Comparison of ENCODE assay signal across 10 cellular contexts in the genomic region with DNA sequence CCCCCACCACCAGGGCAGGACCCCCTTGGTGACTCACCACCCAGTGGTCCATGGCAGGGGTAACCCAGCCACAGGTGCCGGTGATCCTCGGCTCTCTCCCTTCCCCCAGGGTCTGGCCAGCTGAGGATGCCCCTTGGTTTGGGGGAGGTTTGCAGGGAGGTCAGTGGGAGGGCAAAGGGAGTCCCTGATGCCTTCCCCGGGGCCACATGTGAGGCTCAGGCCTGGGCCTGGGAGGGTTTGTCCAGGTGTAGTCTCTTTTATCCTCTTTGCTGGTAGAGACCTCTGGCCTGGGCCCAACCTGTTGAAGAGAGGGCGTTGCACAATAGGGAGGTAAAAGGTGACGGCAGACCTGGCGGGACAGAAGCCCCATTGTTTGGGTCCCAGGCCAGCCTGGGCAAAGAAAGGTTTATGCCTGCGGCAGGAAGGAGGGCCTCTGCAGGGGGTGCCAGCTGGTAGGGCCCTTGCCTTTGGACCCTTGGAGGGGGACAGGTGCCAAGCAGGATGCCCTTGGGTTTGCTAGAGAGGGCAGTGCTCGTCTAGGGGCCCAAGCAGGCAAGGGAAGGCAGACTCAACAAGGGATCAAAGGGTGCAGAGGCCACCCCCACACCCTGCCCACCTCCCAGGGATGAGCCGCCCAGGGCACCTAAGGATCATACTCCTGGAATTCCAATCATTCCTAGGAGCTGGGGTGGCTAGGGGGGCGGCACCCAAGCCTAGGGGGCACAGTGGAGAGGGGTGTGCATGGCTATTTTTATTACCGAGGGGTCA. TPM values are rescaled to one million over a fixed set of nuclear protein-coding genes. Genes with fewer than 3 reads are reported as not detected.
DNase-seq lines count a peak whose midpoint lies in the region; ATAC-seq and TF ChIP-seq lines count a peak whose summit lies in the region.
"Had no signal": no experiment of that assay in that cellular context is flagged by ENCODE, and none has a peak within 500 bp of the region (broad histone marks: within the 10 kb centered on the region; RNA-seq: fewer than 3 reads in every experiment).

No MANE protein-coding gene starts in this region.

- H3K9me3 ChIP-seq in mucosa of rectum (ENCODE audit: control insufficient read depth in 2 of 2, low read length in 2 of 2), result no peaks in the 10 kb centered on the region

- H3K27ac ChIP-seq in mucosa of rectum (ENCODE audit: low read depth in 2 of 2, low read length in 2 of 2), result peak overlapping the region; percentile 97

- H3K27me3 ChIP-seq in mucosa of rectum (ENCODE audit: control insufficient read depth in 2 of 2, insufficient read depth in 2 of 2, low read length in 2 of 2), result no peaks in the 10 kb centered on the region

- peaks cover 27 to 55% of the 10 kb centered on the region in 2 donors for H3K4me1 ChIP-seq in mucosa of rectum (ENCODE audit: control insufficient read depth in 2 of 2, insufficient read depth in 2 of 2, low read length in 2 of 2)

- peak; percentile 14 for DNase-seq in activated CD8-positive, alpha-beta T cell treated with anti-CD3 and anti-CD28 coated beads, Interleukin-2, amount 10 ng/mL, durations not matched to agents 7 days and 5 days
- no peak for DNase-seq in activated CD8-positive, alpha-beta T cell treated with anti-CD3 and anti-CD28 coated beads for 36 hours
- no peak for DNase-seq in chondrocyte (ENCODE audit: low spot score)
- peak; percentile 56 for DNase-seq in ureter (ENCODE audit: low spot score)
- no peak for DNase-seq in NCI-H2171 treated with DMSO at 0.1 percent for 48 hours (lab: John Stamatoyannopoulos, UW)
- DNase-seq: activated CD4-positive, alpha-beta T cell treated with anti-CD3 and anti-CD28 coated beads, Interleukin-2, amount 50 U/mL, for 1 hour had no signal

- intact Hi-C loops in activated CD8-positive, alpha-beta T cell treated with anti-CD3 and anti-CD28 coated beads for 36 hours (cut with micrococcal nuclease), result no loop called here

- peaks cover 10% of the 10 kb centered on the region for H3K27me3 Mint-ChIP-seq in activated CD8-positive, alpha-beta T cell treated with anti-CD3 and anti-CD28 coated beads, Interleukin-2, amount 10 ng/mL, durations not matched to agents 7 days and 5 days (ENCODE audit: low read depth)
- H3K27me3 Mint-ChIP-seq in activated CD8-positive, alpha-beta T cell treated with anti-CD3 and anti-CD28 coated beads for 36 hours, result peaks cover 9% of the 10 kb centered on the region
- no peaks in the 10 kb centered on the region for H3K27me3 Mint-ChIP-seq in chondrocyte (ENCODE audit: low read depth)

- H3K4me3 ChIP-seq in mucosa of rectum (ENCODE audit: low read length in 2 of 2), result peak overlapping the region; percentile 64 to 88

- H3K9me3 Mint-ChIP-seq in activated CD8-positive, alpha-beta T cell treated with anti-CD3 and anti-CD28 coated beads, Interleukin-2, amount 10 ng/mL, durations not matched to agents 7 days and 5 days (ENCODE audit: insufficient read depth), result no peaks in the 10 kb centered on the region
- H3K9me3 Mint-ChIP-seq in activated CD8-positive, alpha-beta T cell treated with anti-CD3 and anti-CD28 coated beads for 36 hours, result no peaks in the 10 kb centered on the region
- no peaks in the 10 kb centered on the region for H3K9me3 Mint-ChIP-seq in chondrocyte (ENCODE audit: low read depth)
- H3K9me3 Mint-ChIP-seq: central memory CD8-positive, alpha-beta T cell had no signal

- peaks cover 0 to 6% of the 10 kb centered on the region in 2 donors for H3K36me3 ChIP-seq in mucosa of rectum (ENCODE audit: control insufficient read depth in 2 of 2, insufficient read depth in 2 of 2, low read length in 2 of 2)

- no peak overlapping the region for H3K4me3 Mint-ChIP-seq in activated CD8-positive, alpha-beta T cell treated with anti-CD3 and anti-CD28 coated beads, Interleukin-2, amount 10 ng/mL, durations not matched to agents 7 days and 5 days
- no peak overlapping the region for H3K4me3 Mint-ChIP-seq in activated CD8-positive, alpha-beta T cell treated with anti-CD3 and anti-CD28 coated beads for 36 hours
- no peak overlapping the region for H3K4me3 Mint-ChIP-seq in chondrocyte (ENCODE audit: unreplicated experiment)
- H3K4me3 Mint-ChIP-seq: central memory CD8-positive, alpha-beta T cell had no signal

- ATAC-seq in activated CD8-positive, alpha-beta T cell treated with anti-CD3 and anti-CD28 coated beads, Interleukin-2, amount 10 ng/mL, durations not matched to agents 7 days and 5 days, result no peak
- ATAC-seq in activated CD8-positive, alpha-beta T cell treated with anti-CD3 and anti-CD28 coated beads for 36 hours, result no peak
- ATAC-seq in GM18907 (IDR thresholded peaks at IDR 0.05; ENCODE audit: unreplicated experiment), result no peak
- ATAC-seq in GM21619 (IDR thresholded peaks at IDR 0.05; ENCODE audit: unreplicated experiment), result no peak

- H3K9ac ChIP-seq in mucosa of rectum (ENCODE audit: low read depth in 1 of 2, low read length in 2 of 2), result peak overlapping the region; percentile 68 to 87

- CTCF ChIA-PET in activated CD8-positive, alpha-beta T cell treated with anti-CD3 and anti-CD28 coated beads, Interleukin-2, amount 10 ng/mL, durations not matched to agents 7 days and 5 days (lab: Charles Lee), result no interaction called here
- CTCF ChIA-PET in activated CD8-positive, alpha-beta T cell treated with anti-CD3 and anti-CD28 coated beads for 36 hours (lab: Charles Lee), result no interaction called here

- H3K36me3 Mint-ChIP-seq in activated CD8-positive, alpha-beta T cell treated with anti-CD3 and anti-CD28 coated beads, Interleukin-2, amount 10 ng/mL, durations not matched to agents 7 days and 5 days (ENCODE audit: low read depth), result no peaks in the 10 kb centered on the region
- no peaks in the 10 kb centered on the region for H3K36me3 Mint-ChIP-seq in activated CD8-positive, alpha-beta T cell treated with anti-CD3 and anti-CD28 coated beads for 36 hours (ENCODE audit: low read depth)
- H3K36me3 Mint-ChIP-seq in chondrocyte (ENCODE audit: low read depth), result no peaks in the 10 kb centered on the region

- no peak overlapping the region for H3K27ac Mint-ChIP-seq in activated CD8-positive, alpha-beta T cell treated with anti-CD3 and anti-CD28 coated beads, Interleukin-2, amount 10 ng/mL, durations not matched to agents 7 days and 5 days
- no peak overlapping the region for H3K27ac Mint-ChIP-seq in activated CD8-positive, alpha-beta T cell treated with anti-CD3 and anti-CD28 coated beads for 36 hours
- peak overlapping the region; percentile 71 for H3K27ac Mint-ChIP-seq in chondrocyte (ENCODE audit: unreplicated experiment)

- TF ChIP-seq CTCF in activated CD8-positive, alpha-beta T cell treated with anti-CD3 and anti-CD28 coated beads for 36 hours (IDR thresholded peaks at IDR 0.05), result no peak
- TF ChIP-seq CTCF in chondrocyte (IDR thresholded peaks at IDR 0.05), result no peak

- no peaks in the 10 kb centered on the region for H3K4me1 Mint-ChIP-seq in activated CD8-positive, alpha-beta T cell treated with anti-CD3 and anti-CD28 coated beads, Interleukin-2, amount 10 ng/mL, durations not matched to agents 7 days and 5 days (ENCODE audit: low read depth)
- H3K4me1 Mint-ChIP-seq in activated CD8-positive, alpha-beta T cell treated with anti-CD3 and anti-CD28 coated beads for 36 hours (ENCODE audit: low read depth), result no peaks in the 10 kb centered on the region
- peaks cover 44% of the 10 kb centered on the region for H3K4me1 Mint-ChIP-seq in chondrocyte (ENCODE audit: low read depth)
- H3K4me1 Mint-ChIP-seq: central memory CD8-positive, alpha-beta T cell had no signal

- POLR2A ChIA-PET in activated CD8-positive, alpha-beta T cell treated with anti-CD3 and anti-CD28 coated beads, Interleukin-2, amount 10 ng/mL, durations not matched to agents 7 days and 5 days (lab: Charles Lee), result no interaction called here
- POLR2A ChIA-PET in activated CD8-positive, alpha-beta T cell treated with anti-CD3 and anti-CD28 coated beads for 36 hours (lab: Charles Lee), result no interaction called here

RNA-seq across cellular contexts. Expression of a gene that starts 0.8 kb away (rescaled TPM):
- total RNA-seq in activated CD8-positive, alpha-beta T cell treated with anti-CD3 and anti-CD28 coated beads, Interleukin-2, amount 10 ng/mL, durations not matched to agents 7 days and 5 days, result not detected
- not detected for total RNA-seq in activated CD8-positive, alpha-beta T cell treated with anti-CD3 and anti-CD28 coated beads for 36 hours
- total RNA-seq in chondrocyte, result 4.7 to 154 TPM (median 147 TPM) in 3 replicates
- total RNA-seq in ureter, result 218 TPM

RNA-seq across cellular contexts. Expression of a gene that starts 41.9 kb away (rescaled TPM):
- not detected for total RNA-seq in activated CD8-positive, alpha-beta T cell treated with anti-CD3 and anti-CD28 coated beads, Interleukin-2, amount 10 ng/mL, durations not matched to agents 7 days and 5 days
- not detected for total RNA-seq in activated CD8-positive, alpha-beta T cell treated with anti-CD3 and anti-CD28 coated beads for 36 hours
- total RNA-seq in chondrocyte, result 0.21 to 0.45 TPM in 2 of 3 replicates, not detected in the other
- total RNA-seq in ureter, result not detected

Comparison
In these comparisons a context has a peak if more than half of its experiments do, and no peak if none do; other contexts are left out.
1. DNase-seq: peak in activated CD8-positive, alpha-beta T cell treated with anti-CD3 and anti-CD28 coated beads, Interleukin-2, amount 10 ng/mL, durations not matched to agents 7 days and 5 days (single experiment) and ureter (single experiment); none in activated CD8-positive, alpha-beta T cell treated with anti-CD3 and anti-CD28 coated beads for 36 hours (single experiment), chondrocyte (single experiment) and NCI-H2171 treated with DMSO at 0.1 percent for 48 hours (single experiment).